ENCODE assay signal across 16 cellular contexts in genomic region chrX:19182785-19183184, GRCh38.
DNase-seq lines count a peak whose midpoint lies in the region; ATAC-seq and TF ChIP-seq lines count a peak whose summit lies in the region.
"Had no signal": no experiment of that assay in that cellular context is flagged by ENCODE, and none has a peak within 500 bp of the region (broad histone marks: within the 10 kb centered on the region; RNA-seq: fewer than 3 reads in every experiment).

No MANE protein-coding gene starts in this region.

- H3K9me3 ChIP-seq in A673 (ENCODE audit: low read depth, low read length, poor library complexity, severe bottlenecking) (no peaks in the 10 kb centered on the region), HEK293 (ENCODE audit: control insufficient read depth, insufficient read depth, low read depth, low read length) (no peaks in the 10 kb centered on the region), parathyroid adenoma (ENCODE audit: control insufficient read depth, low read length) (no peaks in the 10 kb centered on the region)
- H3K9me3 ChIP-seq: BLaER1 treated with 17β-estradiol and CSF1 and Interleukin-3, amounts not matched to agents 10 nM and 100 nM; Caco-2 had no signal

- H3K9ac ChIP-seq in parathyroid adenoma: no peak overlapping the region
- H3K9ac ChIP-seq: BLaER1 treated with 17β-estradiol and CSF1 and Interleukin-3, amounts not matched to agents 10 nM and 100 nM had no signal

- POLR2A ChIA-PET in A673 (lab: Charles Lee; ENCODE audit: low non-redundant PET) (no interaction called here), HEK293 (lab: Yijun Ruan, JAX) (no interaction called here)

- DNase-seq in A673 (ENCODE audit: low spot score) (no peak), kidney glomerular epithelial cell (lab: John Stamatoyannopoulos, UW) (no peak), islet precursor cell (no peak)
- DNase-seq: 8988T; AML-193; Caco-2; Calu3; CD4-positive, alpha-beta T cell; CD8-positive, alpha-beta T cell; DMS79 treated with DMSO at 0.1 percent for 48 hours; GF-D8 had no signal

- CTCF ChIA-PET in A673 (lab: Charles Lee) (no interaction called here), HEK293 (lab: Yijun Ruan, JAX) (interaction anchor here (0.5 kb wide), 1 partner anchor 353 kb away, joined by 3 read pairs; no protein-coding TSS in a partner anchor)

- H3K36me3 ChIP-seq in A673 (ENCODE audit: insufficient read depth, low read length, poor library complexity, severe bottlenecking): no peaks in the 10 kb centered on the region
- H3K36me3 ChIP-seq in HEK293 (ENCODE audit: control insufficient read depth in 2 of 2, insufficient read depth in 1 of 2, low read length in 2 of 2): no peaks in the 10 kb centered on the region
- H3K36me3 ChIP-seq in parathyroid adenoma (ENCODE audit: control insufficient read depth, insufficient read depth, low read length): no peaks in the 10 kb centered on the region
- H3K36me3 ChIP-seq: BLaER1 treated with 17β-estradiol and CSF1 and Interleukin-3, amounts not matched to agents 10 nM and 100 nM had no signal

- TF ChIP-seq CTCF in A673 (conservative IDR thresholded peaks at IDR 0.05; ENCODE audit: low read depth, low read length): no peak
- no peak for TF ChIP-seq CTCF in HEK293 (tag by site-specific recombination; IDR thresholded peaks at IDR 0.05)
- no peak for TF ChIP-seq CTCF in parathyroid adenoma (IDR thresholded peaks at IDR 0.05)

- H3K27ac ChIP-seq in A673 (ENCODE audit: low read depth, low read length, poor library complexity, severe bottlenecking) (peak overlapping the region; percentile 21), HEK293 (ENCODE audit: extremely low read depth, low read depth, low read length) (no peak overlapping the region), parathyroid adenoma (peak overlapping the region; percentile 88)
- H3K27ac ChIP-seq: BLaER1 treated with 17β-estradiol and CSF1 and Interleukin-3, amounts not matched to agents 10 nM and 100 nM; C4-2B had no signal

- intact Hi-C loops in A673 (cut with micrococcal nuclease; ENCODE audit: unreplicated experiment): no loop called here

- no peak overlapping the region for H3K4me2 ChIP-seq in parathyroid adenoma (ENCODE audit: low read length)
- H3K4me2 ChIP-seq: BLaER1 treated with 17β-estradiol and CSF1 and Interleukin-3, amounts not matched to agents 10 nM and 100 nM had no signal

- H3K79me2 ChIP-seq in parathyroid adenoma: no peaks in the 10 kb centered on the region

- H3K4me1 ChIP-seq in A673 (ENCODE audit: insufficient read depth, low read length, poor library complexity, severe bottlenecking) (peaks cover 60% of the 10 kb centered on the region), HEK293 (ENCODE audit: control insufficient read depth, insufficient read depth, low read length) (no peaks in the 10 kb centered on the region), parathyroid adenoma (peaks cover 16% of the 10 kb centered on the region)
- H3K4me1 ChIP-seq: BLaER1 treated with 17β-estradiol and CSF1 and Interleukin-3, amounts not matched to agents 10 nM and 100 nM; Caco-2 had no signal

- H3K4me3 ChIP-seq in A673 (ENCODE audit: low read depth, low read length, poor library complexity, severe bottlenecking): no peak overlapping the region
- no peak overlapping the region for H3K4me3 ChIP-seq in HEK293 (ENCODE audit: low read depth, low read length)
- no peak overlapping the region for H3K4me3 ChIP-seq in parathyroid adenoma (ENCODE audit: low read depth, low read length)
- H3K4me3 ChIP-seq: BLaER1 treated with 17β-estradiol and CSF1 and Interleukin-3, amounts not matched to agents 10 nM and 100 nM had no signal

- no TSS peak for BruUV-seq in A673 (replicated peaks; lab: Mats Ljungman, UMichigan)

- no peak for ATAC-seq in HG02973 (IDR thresholded peaks at IDR 0.05; ENCODE audit: unreplicated experiment)
- ATAC-seq: CD8-positive, alpha-beta T cell had no signal

- no peak overlapping the region for H2AFZ ChIP-seq in parathyroid adenoma

- H3K27me3 ChIP-seq in A673 (replicated peaks; ENCODE audit: insufficient read depth, low read depth, low read length, poor library complexity) (no peaks in the 10 kb centered on the region), parathyroid adenoma (ENCODE audit: control insufficient read depth, insufficient read depth, low read length) (no peaks in the 10 kb centered on the region)

TF ChIP-seq in HEK293, 187 proteins besides CTCF, POLR2A, EP300 and RAD21:
- TF ChIP-seq, protein P1, sequence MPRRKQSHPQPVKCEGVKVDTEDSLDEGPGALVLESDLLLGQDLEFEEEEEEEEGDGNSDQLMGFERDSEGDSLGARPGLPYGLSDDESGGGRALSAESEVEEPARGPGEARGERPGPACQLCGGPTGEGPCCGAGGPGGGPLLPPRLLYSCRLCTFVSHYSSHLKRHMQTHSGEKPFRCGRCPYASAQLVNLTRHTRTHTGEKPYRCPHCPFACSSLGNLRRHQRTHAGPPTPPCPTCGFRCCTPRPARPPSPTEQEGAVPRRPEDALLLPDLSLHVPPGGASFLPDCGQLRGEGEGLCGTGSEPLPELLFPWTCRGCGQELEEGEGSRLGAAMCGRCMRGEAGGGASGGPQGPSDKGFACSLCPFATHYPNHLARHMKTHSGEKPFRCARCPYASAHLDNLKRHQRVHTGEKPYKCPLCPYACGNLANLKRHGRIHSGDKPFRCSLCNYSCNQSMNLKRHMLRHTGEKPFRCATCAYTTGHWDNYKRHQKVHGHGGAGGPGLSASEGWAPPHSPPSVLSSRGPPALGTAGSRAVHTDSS (tag by site-specific recombination; IDR thresholded peaks at IDR 0.05): peak; percentile 80
- TF ChIP-seq, protein P2, sequence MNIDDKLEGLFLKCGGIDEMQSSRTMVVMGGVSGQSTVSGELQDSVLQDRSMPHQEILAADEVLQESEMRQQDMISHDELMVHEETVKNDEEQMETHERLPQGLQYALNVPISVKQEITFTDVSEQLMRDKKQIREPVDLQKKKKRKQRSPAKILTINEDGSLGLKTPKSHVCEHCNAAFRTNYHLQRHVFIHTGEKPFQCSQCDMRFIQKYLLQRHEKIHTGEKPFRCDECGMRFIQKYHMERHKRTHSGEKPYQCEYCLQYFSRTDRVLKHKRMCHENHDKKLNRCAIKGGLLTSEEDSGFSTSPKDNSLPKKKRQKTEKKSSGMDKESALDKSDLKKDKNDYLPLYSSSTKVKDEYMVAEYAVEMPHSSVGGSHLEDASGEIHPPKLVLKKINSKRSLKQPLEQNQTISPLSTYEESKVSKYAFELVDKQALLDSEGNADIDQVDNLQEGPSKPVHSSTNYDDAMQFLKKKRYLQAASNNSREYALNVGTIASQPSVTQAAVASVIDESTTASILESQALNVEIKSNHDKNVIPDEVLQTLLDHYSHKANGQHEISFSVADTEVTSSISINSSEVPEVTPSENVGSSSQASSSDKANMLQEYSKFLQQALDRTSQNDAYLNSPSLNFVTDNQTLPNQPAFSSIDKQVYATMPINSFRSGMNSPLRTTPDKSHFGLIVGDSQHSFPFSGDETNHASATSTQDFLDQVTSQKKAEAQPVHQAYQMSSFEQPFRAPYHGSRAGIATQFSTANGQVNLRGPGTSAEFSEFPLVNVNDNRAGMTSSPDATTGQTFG (tag by site-specific recombination; IDR thresholded peaks at IDR 0.05; ENCODE audit: borderline replicate concordance): no peak
